ENCODE assay signal across 8 cellular contexts in genomic region chr2:96265349-96265839, GRCh38. TPM values are rescaled to one million over a fixed set of nuclear protein-coding genes. Genes with fewer than 3 reads are reported as not detected.
A peak's percentile ranks its signal among the peaks of the same experiment; 100 is the strongest.
DNase-seq lines count a peak whose midpoint lies in the region; ATAC-seq, FAIRE-seq and TF ChIP-seq lines count a peak whose summit lies in the region.

No MANE protein-coding gene starts in this region.

- DNase-seq in WERI-Rb-1 (peak; percentile 75), mesendoderm (no peak), testis (peak; percentile 62), GM19239 (ENCODE audit: insufficient read length, low spot score) (no peak)
- DNase-seq in effector CD4-positive, alpha-beta T cell = peak; percentile 41

- intact Hi-C loops in testis (cut with DNase I; ENCODE audit: low total_unique reads) = no loop called here

- H3K18ac ChIP-seq in mesendoderm (ENCODE audit: low read length) = no peak overlapping the region

- no peak overlapping the region for H2AK5ac ChIP-seq in mesendoderm (ENCODE audit: low read length)

- H3K9me3 ChIP-seq in WERI-Rb-1 (ENCODE audit: severe bottlenecking) = no peaks in the 10 kb centered on the region
- H3K9me3 ChIP-seq in testis = no peaks in the 10 kb centered on the region

- peak overlapping the region; percentile 84 for H2AFZ ChIP-seq in ACC112 (ENCODE audit: low read length, unreplicated experiment)

- FAIRE-seq in GM19239 (lab: Jason Lieb, UNC) = no peak

- H3K4ac ChIP-seq in mesendoderm (ENCODE audit: low read depth, low read length) = no peak overlapping the region

- no peak overlapping the region for H2BK120ac ChIP-seq in mesendoderm (ENCODE audit: low read depth, low read length)

- no peak for TF ChIP-seq POLR2A in testis (IDR thresholded peaks at IDR 0.05)

- ATAC-seq in GM18909 (IDR thresholded peaks at IDR 0.05; ENCODE audit: poor library complexity, unreplicated experiment) = peak; percentile 19
- ATAC-seq in HG03354 (IDR thresholded peaks at IDR 0.05; ENCODE audit: poor library complexity, severe bottlenecking, unreplicated experiment) = peak; percentile 22

- H3K36me3 ChIP-seq in ACC112 (ENCODE audit: insufficient read depth, low read length) (peaks cover 9% of the 10 kb centered on the region; the same call in 1 of the 2 replicates), WERI-Rb-1 (peaks cover 47% of the 10 kb centered on the region), mesendoderm (ENCODE audit: control insufficient read depth, insufficient read depth, low read length) (peaks cover 8% of the 10 kb centered on the region), testis (ENCODE audit: low read depth, missing control alignments) (no peaks in the 10 kb centered on the region)

- no peak overlapping the region for H2BK15ac ChIP-seq in mesendoderm (replicated peaks; ENCODE audit: low read depth)

- H3K9ac ChIP-seq in mesendoderm (ENCODE audit: low read length) = peak overlapping the region; percentile 86

- H3K4me2 ChIP-seq in mesendoderm (ENCODE audit: low read length) = peak overlapping the region; percentile 83

- no CpG with 5 or more reads among the region's 49 CpGs for WGBS in mesendoderm (ENCODE audit: extremely low coverage, insufficient coverage, low lambda C conversion rate)
- WGBS in testis, 2 donors = 0% methylated on average over 5 to 49 of the region's 49 CpGs

- no peak for TF ChIP-seq CTCF in WERI-Rb-1 (IDR thresholded peaks at IDR 0.05; ENCODE audit: low read depth, low read length)
- no peak for TF ChIP-seq CTCF in testis (IDR thresholded peaks at IDR 0.05)

- H3K56ac ChIP-seq in mesendoderm (ENCODE audit: low read length) = peak overlapping the region; percentile 96

- H3K27ac ChIP-seq in ACC112 (ENCODE audit: low read depth, low read length) = peak overlapping the region; percentile 25; the same call in 1 of the 2 replicates
- peak overlapping the region; percentile 83 for H3K27ac ChIP-seq in WERI-Rb-1
- no peak overlapping the region for H3K27ac ChIP-seq in mesendoderm (ENCODE audit: low read depth, low read length)
- peak overlapping the region; percentile 86 to 92 for H3K27ac ChIP-seq in testis

- no peaks in the 10 kb centered on the region for H3K27me3 ChIP-seq in ACC112 (ENCODE audit: insufficient read depth, low read length)
- no peaks in the 10 kb centered on the region for H3K27me3 ChIP-seq in WERI-Rb-1 (ENCODE audit: insufficient read depth, low read depth, severe bottlenecking)
- no peaks in the 10 kb centered on the region for H3K27me3 ChIP-seq in mesendoderm (ENCODE audit: insufficient read depth, low read length, poor library complexity)
- no peaks in the 10 kb centered on the region for H3K27me3 ChIP-seq in testis

- H4K5ac ChIP-seq in mesendoderm (ENCODE audit: low read length) = no peak overlapping the region

- no peak overlapping the region for H2BK5ac ChIP-seq in mesendoderm (ENCODE audit: low read length)

- peaks cover 18% of the 10 kb centered on the region for H3K79me1 ChIP-seq in mesendoderm (ENCODE audit: low read length)

- H4K8ac ChIP-seq in mesendoderm (ENCODE audit: low read depth, low read length) = no peak overlapping the region

- H3K4me3 ChIP-seq in ACC112 (ENCODE audit: low read depth, low read length) (peak overlapping the region; percentile 91), WERI-Rb-1 (ENCODE audit: low read depth, low read length) (peak overlapping the region; percentile 53), mesendoderm (ENCODE audit: low read length) (peak overlapping the region; percentile 94), testis (peak overlapping the region; percentile 77 to 83)

- peaks cover 54% of the 10 kb centered on the region for H3K79me2 ChIP-seq in ACC112 (ENCODE audit: control insufficient read depth, insufficient read depth, low read length, unreplicated experiment)
- H3K79me2 ChIP-seq in mesendoderm (ENCODE audit: control insufficient read depth, insufficient read depth, low read length) = peaks cover 24% of the 10 kb centered on the region

- H3K4me1 ChIP-seq in ACC112 (ENCODE audit: control insufficient read depth, insufficient read depth, low read length, unreplicated experiment) (peaks cover 49% of the 10 kb centered on the region), mesendoderm (ENCODE audit: control insufficient read depth, low read depth, low read length) (peaks cover 5% of the 10 kb centered on the region), testis (peaks cover 38% of the 10 kb centered on the region)

- peak overlapping the region; percentile 30 for H3K23ac ChIP-seq in mesendoderm (ENCODE audit: low read length)

RNA-seq across cellular contexts. Expression of gene TMEM127, which starts 0.4 kb away (rescaled TPM):
- 21.1 TPM for polyA plus RNA-seq in mesendoderm (2013, experiment 1 of 2)
- polyA plus RNA-seq in mesendoderm (2013, experiment 2 of 2) = 22.5 TPM
- 10 to 100 TPM; 25.0 to 32.1 TPM for total RNA-seq in testis
- 29.2 TPM for polyA plus RNA-seq in testis (ENCODE audit: insufficient read depth, low read depth, low replicate concordance)

RNA-seq across cellular contexts. Expression of gene CIAO1, which starts 0.6 kb away (rescaled TPM):
- polyA plus RNA-seq in mesendoderm (2013, experiment 1 of 2) = 40.2 TPM
- polyA plus RNA-seq in mesendoderm (2013, experiment 2 of 2) = 40.3 TPM
- 100 to 1,000 TPM; 154 to 164 TPM for total RNA-seq in testis
- polyA plus RNA-seq in testis (ENCODE audit: insufficient read depth, low read depth, low replicate concordance) = 56.8 TPM

RNA-seq across cellular contexts. Expression of gene SNRNP200, which starts 40.0 kb away (rescaled TPM):
- 91.0 TPM for polyA plus RNA-seq in mesendoderm (2013, experiment 1 of 2)
- polyA plus RNA-seq in mesendoderm (2013, experiment 2 of 2) = 90.0 TPM
- total RNA-seq in testis = 100 to 1,000 TPM; 165 to 202 TPM
- 181 TPM for polyA plus RNA-seq in testis (ENCODE audit: insufficient read depth, low read depth, low replicate concordance)

RNA-seq across cellular contexts. Expression of gene STARD7, which starts 56.8 kb away (rescaled TPM):
- polyA plus RNA-seq in mesendoderm (2013, experiment 1 of 2) = 93.9 TPM
- polyA plus RNA-seq in mesendoderm (2013, experiment 2 of 2) = 92.1 TPM
- 10 to 100 TPM; 77.7 to 96.2 TPM for total RNA-seq in testis
- polyA plus RNA-seq in testis (ENCODE audit: insufficient read depth, low read depth, low replicate concordance) = 58.0 TPM

RNA-seq across cellular contexts. Expression of gene ITPRIPL1, which starts 59.7 kb away (rescaled TPM):
- 7.0 TPM for polyA plus RNA-seq in mesendoderm (2013, experiment 1 of 2)
- 6.6 TPM for polyA plus RNA-seq in mesendoderm (2013, experiment 2 of 2)
- 10 to 100 TPM; 14.0 to 32.0 TPM for total RNA-seq in testis
- 57.9 TPM for polyA plus RNA-seq in testis (ENCODE audit: insufficient read depth, low read depth, low replicate concordance)

Comparison
In these comparisons a context has a peak if more than half of its experiments do, and no peak if none do; other contexts are left out.
1. DNase-seq: peak in WERI-Rb-1 (single experiment), effector CD4-positive, alpha-beta T cell (single experiment) and testis (single experiment); none in mesendoderm (single experiment) and GM19239 (single experiment).
2. Peak in every context shown above with its lines, with median percentiles within 50 percentile points of each other: H3K4me3 ChIP-seq.